ENCODE assay signal across 2 cellular contexts in the genomic region with DNA sequence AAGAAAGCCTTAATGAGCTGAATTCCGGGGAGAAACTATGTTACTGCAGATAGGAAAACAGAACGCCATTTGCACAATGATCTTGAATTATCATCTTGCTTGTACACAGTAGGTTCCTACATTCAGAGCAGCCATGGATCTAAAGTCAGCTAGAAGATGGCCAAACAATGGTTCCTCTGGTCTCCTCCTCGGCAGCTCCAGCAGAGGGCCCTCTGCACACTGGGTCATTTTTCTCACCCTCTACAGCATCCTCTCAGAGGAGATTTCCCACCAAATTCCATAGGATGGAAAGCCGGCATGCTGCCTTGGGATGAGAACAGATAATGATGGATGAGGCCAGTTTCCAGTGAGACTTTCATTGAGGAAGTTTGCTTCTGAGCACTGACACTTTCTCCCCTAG.
TF ChIP-seq lines count a peak whose summit lies in the region.

No MANE protein-coding gene starts in this region.

TF ChIP-seq in HEK293, 187 proteins besides CTCF, POLR2A, EP300 and RAD21 (continued from another document):
- TF ChIP-seq HIC1 (tag by site-specific recombination; IDR thresholded peaks at IDR 0.05), result no peak
- no peak for TF ChIP-seq OVOL3 (tag by site-specific recombination; IDR thresholded peaks at IDR 0.05)
- no peak for TF ChIP-seq ZNF121 (tag by site-specific recombination; IDR thresholded peaks at IDR 0.05)
- no peak for TF ChIP-seq ZNF175 (tag by site-specific recombination; IDR thresholded peaks at IDR 0.05)

TF ChIP-seq in K562, 482 proteins besides CTCF, POLR2A, EP300 and RAD21 (continued from another document and continues in another):
- no peak for TF ChIP-seq ZNF740 (CRISPR knock-in tag; IDR thresholded peaks at IDR 0.05)
- TF ChIP-seq ZNF740 (tag; IDR thresholded peaks at IDR 0.05), result peak in 1 of 2 experiments; percentile 50; a peak in 1 of 4 replicates
- TF ChIP-seq RBFOX2 (IDR thresholded peaks at IDR 0.05; ENCODE audit: low read depth, low read length), result no peak
- TF ChIP-seq, protein P1, sequence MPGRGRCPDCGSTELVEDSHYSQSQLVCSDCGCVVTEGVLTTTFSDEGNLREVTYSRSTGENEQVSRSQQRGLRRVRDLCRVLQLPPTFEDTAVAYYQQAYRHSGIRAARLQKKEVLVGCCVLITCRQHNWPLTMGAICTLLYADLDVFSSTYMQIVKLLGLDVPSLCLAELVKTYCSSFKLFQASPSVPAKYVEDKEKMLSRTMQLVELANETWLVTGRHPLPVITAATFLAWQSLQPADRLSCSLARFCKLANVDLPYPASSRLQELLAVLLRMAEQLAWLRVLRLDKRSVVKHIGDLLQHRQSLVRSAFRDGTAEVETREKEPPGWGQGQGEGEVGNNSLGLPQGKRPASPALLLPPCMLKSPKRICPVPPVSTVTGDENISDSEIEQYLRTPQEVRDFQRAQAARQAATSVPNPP (IDR thresholded peaks at IDR 0.05; ENCODE audit: borderline replicate concordance, insufficient read depth, insufficient read length), result no peak
- TF ChIP-seq, protein P2, sequence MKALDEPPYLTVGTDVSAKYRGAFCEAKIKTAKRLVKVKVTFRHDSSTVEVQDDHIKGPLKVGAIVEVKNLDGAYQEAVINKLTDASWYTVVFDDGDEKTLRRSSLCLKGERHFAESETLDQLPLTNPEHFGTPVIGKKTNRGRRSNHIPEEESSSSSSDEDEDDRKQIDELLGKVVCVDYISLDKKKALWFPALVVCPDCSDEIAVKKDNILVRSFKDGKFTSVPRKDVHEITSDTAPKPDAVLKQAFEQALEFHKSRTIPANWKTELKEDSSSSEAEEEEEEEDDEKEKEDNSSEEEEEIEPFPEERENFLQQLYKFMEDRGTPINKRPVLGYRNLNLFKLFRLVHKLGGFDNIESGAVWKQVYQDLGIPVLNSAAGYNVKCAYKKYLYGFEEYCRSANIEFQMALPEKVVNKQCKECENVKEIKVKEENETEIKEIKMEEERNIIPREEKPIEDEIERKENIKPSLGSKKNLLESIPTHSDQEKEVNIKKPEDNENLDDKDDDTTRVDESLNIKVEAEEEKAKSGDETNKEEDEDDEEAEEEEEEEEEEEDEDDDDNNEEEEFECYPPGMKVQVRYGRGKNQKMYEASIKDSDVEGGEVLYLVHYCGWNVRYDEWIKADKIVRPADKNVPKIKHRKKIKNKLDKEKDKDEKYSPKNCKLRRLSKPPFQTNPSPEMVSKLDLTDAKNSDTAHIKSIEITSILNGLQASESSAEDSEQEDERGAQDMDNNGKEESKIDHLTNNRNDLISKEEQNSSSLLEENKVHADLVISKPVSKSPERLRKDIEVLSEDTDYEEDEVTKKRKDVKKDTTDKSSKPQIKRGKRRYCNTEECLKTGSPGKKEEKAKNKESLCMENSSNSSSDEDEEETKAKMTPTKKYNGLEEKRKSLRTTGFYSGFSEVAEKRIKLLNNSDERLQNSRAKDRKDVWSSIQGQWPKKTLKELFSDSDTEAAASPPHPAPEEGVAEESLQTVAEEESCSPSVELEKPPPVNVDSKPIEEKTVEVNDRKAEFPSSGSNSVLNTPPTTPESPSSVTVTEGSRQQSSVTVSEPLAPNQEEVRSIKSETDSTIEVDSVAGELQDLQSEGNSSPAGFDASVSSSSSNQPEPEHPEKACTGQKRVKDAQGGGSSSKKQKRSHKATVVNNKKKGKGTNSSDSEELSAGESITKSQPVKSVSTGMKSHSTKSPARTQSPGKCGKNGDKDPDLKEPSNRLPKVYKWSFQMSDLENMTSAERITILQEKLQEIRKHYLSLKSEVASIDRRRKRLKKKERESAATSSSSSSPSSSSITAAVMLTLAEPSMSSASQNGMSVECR (CRISPR knock-in tag; IDR thresholded peaks at IDR 0.05), result no peak
- TF ChIP-seq SMAD2 (IDR thresholded peaks at IDR 0.05; ENCODE audit: low read depth, low read length), result no peak
- no peak for TF ChIP-seq ZNF316 (IDR thresholded peaks at IDR 0.05)
- TF ChIP-seq, protein P3, sequence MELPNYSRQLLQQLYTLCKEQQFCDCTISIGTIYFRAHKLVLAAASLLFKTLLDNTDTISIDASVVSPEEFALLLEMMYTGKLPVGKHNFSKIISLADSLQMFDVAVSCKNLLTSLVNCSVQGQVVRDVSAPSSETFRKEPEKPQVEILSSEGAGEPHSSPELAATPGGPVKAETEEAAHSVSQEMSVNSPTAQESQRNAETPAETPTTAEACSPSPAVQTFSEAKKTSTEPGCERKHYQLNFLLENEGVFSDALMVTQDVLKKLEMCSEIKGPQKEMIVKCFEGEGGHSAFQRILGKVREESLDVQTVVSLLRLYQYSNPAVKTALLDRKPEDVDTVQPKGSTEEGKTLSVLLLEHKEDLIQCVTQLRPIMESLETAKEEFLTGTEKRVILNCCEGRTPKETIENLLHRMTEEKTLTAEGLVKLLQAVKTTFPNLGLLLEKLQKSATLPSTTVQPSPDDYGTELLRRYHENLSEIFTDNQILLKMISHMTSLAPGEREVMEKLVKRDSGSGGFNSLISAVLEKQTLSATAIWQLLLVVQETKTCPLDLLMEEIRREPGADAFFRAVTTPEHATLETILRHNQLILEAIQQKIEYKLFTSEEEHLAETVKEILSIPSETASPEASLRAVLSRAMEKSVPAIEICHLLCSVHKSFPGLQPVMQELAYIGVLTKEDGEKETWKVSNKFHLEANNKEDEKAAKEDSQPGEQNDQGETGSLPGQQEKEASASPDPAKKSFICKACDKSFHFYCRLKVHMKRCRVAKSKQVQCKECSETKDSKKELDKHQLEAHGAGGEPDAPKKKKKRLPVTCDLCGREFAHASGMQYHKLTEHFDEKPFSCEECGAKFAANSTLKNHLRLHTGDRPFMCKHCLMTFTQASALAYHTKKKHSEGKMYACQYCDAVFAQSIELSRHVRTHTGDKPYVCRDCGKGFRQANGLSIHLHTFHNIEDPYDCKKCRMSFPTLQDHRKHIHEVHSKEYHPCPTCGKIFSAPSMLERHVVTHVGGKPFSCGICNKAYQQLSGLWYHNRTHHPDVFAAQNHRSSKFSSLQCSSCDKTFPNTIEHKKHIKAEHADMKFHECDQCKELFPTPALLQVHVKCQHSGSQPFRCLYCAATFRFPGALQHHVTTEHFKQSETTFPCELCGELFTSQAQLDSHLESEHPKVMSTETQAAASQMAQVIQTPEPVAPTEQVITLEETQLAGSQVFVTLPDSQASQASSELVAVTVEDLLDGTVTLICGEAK (IDR thresholded peaks at IDR 0.05), result no peak
- TF ChIP-seq, protein P3 (CRISPR knock-in tag; IDR thresholded peaks at IDR 0.05), result no peak
- TF ChIP-seq EP400 (IDR thresholded peaks at IDR 0.05), result no peak
- TF ChIP-seq PTBP1 (IDR thresholded peaks at IDR 0.05; ENCODE audit: low read depth, low read length), result no peak
- TF ChIP-seq SIRT6 (IDR thresholded peaks at IDR 0.05; ENCODE audit: low read depth, low read length), result no peak
- peak in 1 of 2 experiments; percentile 9 for TF ChIP-seq E2F6 (IDR thresholded peaks at IDR 0.05; ENCODE audit: borderline replicate concordance in 1 of 2, extremely low read depth in 1 of 2, insufficient read depth in 1 of 2, insufficient read length in 1 of 2, low read depth in 1 of 2, low read length in 1 of 2, poor library complexity in 1 of 2, severe bottlenecking in 1 of 2)
- TF ChIP-seq HOMEZ (CRISPR knock-in tag; IDR thresholded peaks at IDR 0.05), result no peak
- TF ChIP-seq KLF6 (CRISPR knock-in tag; IDR thresholded peaks at IDR 0.05; ENCODE audit: borderline replicate concordance), result peak; percentile 87
- TF ChIP-seq NR2F6 (CRISPR knock-in tag; IDR thresholded peaks at IDR 0.05), result no peak
- TF ChIP-seq ZNF24 (IDR thresholded peaks at IDR 0.05), result no peak
- no peak for TF ChIP-seq NFIC (IDR thresholded peaks at IDR 0.05)
- TF ChIP-seq BACH1 (tag; IDR thresholded peaks at IDR 0.05), result peak; percentile 51; the same call in 1 of the 2 replicates
- no peak for TF ChIP-seq NR1H2 (CRISPR knock-in tag; IDR thresholded peaks at IDR 0.05)
- TF ChIP-seq MBD2 (IDR thresholded peaks at IDR 0.05; ENCODE audit: borderline replicate concordance, low read depth), result no peak
- TF ChIP-seq TBP (optimal IDR thresholded peaks at IDR 0.05; ENCODE audit: low read depth, low read length), result no peak
- TF ChIP-seq DDX20 (tag; IDR thresholded peaks at IDR 0.05; ENCODE audit: low read depth), result peak; percentile 71; the same call in 1 of the 2 replicates
- peak; percentile 68 for TF ChIP-seq CTCFL (IDR thresholded peaks at IDR 0.05; ENCODE audit: borderline replicate concordance, insufficient read depth, low read depth, low read length, poor library complexity, severe bottlenecking)
- peak; percentile 70; the same call in 1 of the 2 replicates for TF ChIP-seq ZNF644 (tag; IDR thresholded peaks at IDR 0.05; ENCODE audit: low read depth)
- TF ChIP-seq, protein P4, sequence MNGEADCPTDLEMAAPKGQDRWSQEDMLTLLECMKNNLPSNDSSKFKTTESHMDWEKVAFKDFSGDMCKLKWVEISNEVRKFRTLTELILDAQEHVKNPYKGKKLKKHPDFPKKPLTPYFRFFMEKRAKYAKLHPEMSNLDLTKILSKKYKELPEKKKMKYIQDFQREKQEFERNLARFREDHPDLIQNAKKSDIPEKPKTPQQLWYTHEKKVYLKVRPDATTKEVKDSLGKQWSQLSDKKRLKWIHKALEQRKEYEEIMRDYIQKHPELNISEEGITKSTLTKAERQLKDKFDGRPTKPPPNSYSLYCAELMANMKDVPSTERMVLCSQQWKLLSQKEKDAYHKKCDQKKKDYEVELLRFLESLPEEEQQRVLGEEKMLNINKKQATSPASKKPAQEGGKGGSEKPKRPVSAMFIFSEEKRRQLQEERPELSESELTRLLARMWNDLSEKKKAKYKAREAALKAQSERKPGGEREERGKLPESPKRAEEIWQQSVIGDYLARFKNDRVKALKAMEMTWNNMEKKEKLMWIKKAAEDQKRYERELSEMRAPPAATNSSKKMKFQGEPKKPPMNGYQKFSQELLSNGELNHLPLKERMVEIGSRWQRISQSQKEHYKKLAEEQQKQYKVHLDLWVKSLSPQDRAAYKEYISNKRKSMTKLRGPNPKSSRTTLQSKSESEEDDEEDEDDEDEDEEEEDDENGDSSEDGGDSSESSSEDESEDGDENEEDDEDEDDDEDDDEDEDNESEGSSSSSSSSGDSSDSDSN (IDR thresholded peaks at IDR 0.05; ENCODE audit: borderline replicate concordance in 1 of 2, low read depth in 2 of 2, low read length in 2 of 2), result no peak
- no peak for TF ChIP-seq STAT5A (IDR thresholded peaks at IDR 0.05; ENCODE audit: borderline replicate concordance, low read length)
- no peak for TF ChIP-seq POLR3A (IDR thresholded peaks at IDR 0.05; ENCODE audit: borderline replicate concordance, extremely low read depth, insufficient read depth, insufficient read length)
